ENCODE assay signal across 1 cellular context in genomic region chr18:24011095-24011917, GRCh38.
TF ChIP-seq lines count a peak whose summit lies in the region.

No MANE protein-coding gene starts in this region.

TF ChIP-seq in GM23338, 12 proteins besides CTCF, POLR2A, EP300 and RAD21 (continued from another document):
- TF ChIP-seq ZNF462 (CRISPR knock-in tag; IDR thresholded peaks at IDR 0.05) (no peak), POLR2AphosphoS5 (IDR thresholded peaks at IDR 0.05; ENCODE audit: low read depth) (no peak), JUNB (IDR thresholded peaks at IDR 0.05; ENCODE audit: unreplicated experiment) (no peak), ZNF331 (CRISPR knock-in tag; IDR thresholded peaks at IDR 0.05; ENCODE audit: low read depth) (no peak), STAT1 (IDR thresholded peaks at IDR 0.05; ENCODE audit: unreplicated experiment) (no peak), EZH2 (IDR thresholded peaks at IDR 0.05; ENCODE audit: low read depth, unreplicated experiment) (no peak)
TF ChIP-seq in GM23338: peak in this region for 0.
